Comparison of ENCODE assay signal across 8 cellular contexts in genomic region chr17:81711814-81712467, GRCh38. TPM values are rescaled to one million over a fixed set of nuclear protein-coding genes. Genes with fewer than 3 reads are reported as not detected.
DNase-seq lines count a peak whose midpoint lies in the region; ATAC-seq and TF ChIP-seq lines count a peak whose summit lies in the region.

Gene SLC25A10 (plus strand): TSS chr17:81712284. CDS start chr17:81712427, 143 bp downstream.

- peak within 1 kb of the TSS; percentile 23; the same call in 1 of the 2 replicates for H3K27ac ChIP-seq in ACC112 (ENCODE audit: low read depth, low read length)
- H3K27ac ChIP-seq in liver (ENCODE audit: low read depth in 1 of 2, low read length in 2 of 2): peak within 1 kb of the TSS; percentile 79 to 83

- peaks cover 28% of the 10 kb centered on the region for H3K4me1 Mint-ChIP-seq in activated CD4-positive, alpha-beta T cell treated with anti-CD3 and anti-CD28 coated beads, Interleukin-2, amount 10 ng/mL, durations not matched to agents 7 days and 5 days
- H3K4me1 Mint-ChIP-seq in dendritic cell treated with granulocyte-macrophage colony-stimulating factor and Interleukin-4, amounts not matched to agents 40 ng/mL and 50 ng/mL, for 4 days (ENCODE audit: low read depth): peaks cover 38% of the 10 kb centered on the region

- no peaks in the 10 kb centered on the region for H3K9me3 ChIP-seq in liver (ENCODE audit: control insufficient read depth in 4 of 4, low read length in 3 of 4)

- ATAC-seq in GM18867 (IDR thresholded peaks at IDR 0.05; ENCODE audit: unreplicated experiment): peak; percentile 60
- ATAC-seq in HG03280 (IDR thresholded peaks at IDR 0.05; ENCODE audit: unreplicated experiment): peak; percentile 75

- DNase-seq in NCI-H526 (lab: John Stamatoyannopoulos, UW): peak; percentile 62 to 91
- peak; percentile 83 for DNase-seq in activated CD4-positive, alpha-beta T cell treated with anti-CD3 and anti-CD28 coated beads, Interleukin-2, amount 10 ng/mL, durations not matched to agents 7 days and 5 days
- peak; percentile 71 for DNase-seq in stimulated activated CD4-positive, alpha-beta T cell treated with anti-CD3 and anti-CD28 coated beads, Interleukin-2, amount 100 ng/mL, for 4 hours (ENCODE audit: low read depth)

- POLR2A ChIA-PET in activated CD4-positive, alpha-beta T cell treated with anti-CD3 and anti-CD28 coated beads, Interleukin-2, amount 10 ng/mL, durations not matched to agents 7 days and 5 days (lab: Charles Lee): interaction anchor here (0.7 kb wide), 1 partner anchor 11 kb away, joined by 3 read pairs; no protein-coding TSS in a partner anchor

- peak within 1 kb of the TSS; percentile 81 for H3K4me3 Mint-ChIP-seq in activated CD4-positive, alpha-beta T cell treated with anti-CD3 and anti-CD28 coated beads, Interleukin-2, amount 10 ng/mL, durations not matched to agents 7 days and 5 days
- H3K4me3 Mint-ChIP-seq in dendritic cell treated with granulocyte-macrophage colony-stimulating factor and Interleukin-4, amounts not matched to agents 40 ng/mL and 50 ng/mL, for 4 days: peak within 1 kb of the TSS; percentile 73

- peak in 1 of 2 donors; percentile 25 for TF ChIP-seq RAD21 in liver (IDR thresholded peaks at IDR 0.05)

- H3K27me3 Mint-ChIP-seq in activated CD4-positive, alpha-beta T cell treated with anti-CD3 and anti-CD28 coated beads, Interleukin-2, amount 10 ng/mL, durations not matched to agents 7 days and 5 days: no peaks in the 10 kb centered on the region
- peaks cover 3% of the 10 kb centered on the region for H3K27me3 Mint-ChIP-seq in dendritic cell treated with granulocyte-macrophage colony-stimulating factor and Interleukin-4, amounts not matched to agents 40 ng/mL and 50 ng/mL, for 4 days

- peaks cover 5% of the 10 kb centered on the region for H3K36me3 Mint-ChIP-seq in activated CD4-positive, alpha-beta T cell treated with anti-CD3 and anti-CD28 coated beads, Interleukin-2, amount 10 ng/mL, durations not matched to agents 7 days and 5 days (ENCODE audit: low read depth)
- H3K36me3 Mint-ChIP-seq in dendritic cell treated with granulocyte-macrophage colony-stimulating factor and Interleukin-4, amounts not matched to agents 40 ng/mL and 50 ng/mL, for 4 days (ENCODE audit: low read depth): peaks cover 21% of the 10 kb centered on the region

- WGBS in liver: 1% methylated on average over 89 of the region's 89 CpGs

- CTCF ChIA-PET in activated CD4-positive, alpha-beta T cell treated with anti-CD3 and anti-CD28 coated beads, Interleukin-2, amount 10 ng/mL, durations not matched to agents 7 days and 5 days (lab: Charles Lee): interaction anchor here (0.6 to 1.4 kb wide), 2 partner anchors 33 to 194 kb away, joined by 3 to 4 read pairs; no protein-coding TSS in a partner anchor

- peak within 1 kb of the TSS; percentile 77 to 84 for H3K9ac ChIP-seq in liver (ENCODE audit: low read depth in 1 of 2, low read length in 2 of 2)

- intact Hi-C loops in dendritic cell treated with granulocyte-macrophage colony-stimulating factor and Interleukin-4, amounts not matched to agents 40 ng/mL and 50 ng/mL, for 4 days (cut with micrococcal nuclease): loop anchor here (1.0 kb wide), 1 partner anchor 9 kb away; the partner anchor contains the start of gene MRPL12

- H3K36me3 ChIP-seq in ACC112 (ENCODE audit: insufficient read depth, low read length): no peaks in the 10 kb centered on the region; the same call in 1 of the 2 replicates
- H3K36me3 ChIP-seq in liver (ENCODE audit: control insufficient read depth in 4 of 4, insufficient read depth in 3 of 4, low read depth in 1 of 4, low read length in 3 of 4): peaks cover 0 to 16% (median 8%) of the 10 kb centered on the region in 4 donors

- H3K4me1 ChIP-seq in ACC112 (ENCODE audit: control insufficient read depth, insufficient read depth, low read length, unreplicated experiment) (peaks cover 14% of the 10 kb centered on the region), liver (ENCODE audit: control insufficient read depth in 4 of 4, insufficient read depth in 4 of 4, low read length in 3 of 4) (peaks cover 18 to 50% (median 38%) of the 10 kb centered on the region in 4 donors)

- H3K79me2 ChIP-seq in ACC112 (ENCODE audit: control insufficient read depth, insufficient read depth, low read length, unreplicated experiment): peaks cover 4% of the 10 kb centered on the region

- H3K27me3 ChIP-seq in ACC112 (ENCODE audit: insufficient read depth, low read length) (no peaks in the 10 kb centered on the region), liver (ENCODE audit: control insufficient read depth in 4 of 4, insufficient read depth in 4 of 4, low read length in 3 of 4) (no peaks in the 10 kb centered on the region)

- no peak for TF ChIP-seq CTCF in liver (IDR thresholded peaks at IDR 0.05; ENCODE audit: low read depth, low read length, missing input control)

- no peaks in the 10 kb centered on the region for H3K9me3 Mint-ChIP-seq in activated CD4-positive, alpha-beta T cell treated with anti-CD3 and anti-CD28 coated beads, Interleukin-2, amount 10 ng/mL, durations not matched to agents 7 days and 5 days
- no peaks in the 10 kb centered on the region for H3K9me3 Mint-ChIP-seq in dendritic cell treated with granulocyte-macrophage colony-stimulating factor and Interleukin-4, amounts not matched to agents 40 ng/mL and 50 ng/mL, for 4 days

- peak within 1 kb of the TSS; percentile 95 for H3K4me3 ChIP-seq in ACC112 (ENCODE audit: low read depth, low read length)
- peak within 1 kb of the TSS; percentile 73 to 85 (median 74) for H3K4me3 ChIP-seq in liver (ENCODE audit: low read depth in 1 of 3, low read length in 3 of 3)

- peak within 1 kb of the TSS; percentile 89 for H2AFZ ChIP-seq in ACC112 (ENCODE audit: low read length, unreplicated experiment)

- peak within 1 kb of the TSS; percentile 90 for H3K27ac Mint-ChIP-seq in activated CD4-positive, alpha-beta T cell treated with anti-CD3 and anti-CD28 coated beads, Interleukin-2, amount 10 ng/mL, durations not matched to agents 7 days and 5 days
- H3K27ac Mint-ChIP-seq in dendritic cell treated with granulocyte-macrophage colony-stimulating factor and Interleukin-4, amounts not matched to agents 40 ng/mL and 50 ng/mL, for 4 days: peak within 1 kb of the TSS; percentile 56

TF ChIP-seq in liver, 16 proteins besides CTCF, POLR2A, EP300 and RAD21:
- peak; percentile 33 to 57 for TF ChIP-seq RXRA (IDR thresholded peaks at IDR 0.05)
- TF ChIP-seq FOXA2 (IDR thresholded peaks at IDR 0.05): peak; percentile 35
- TF ChIP-seq SP1 (IDR thresholded peaks at IDR 0.05): peak; percentile 73
- TF ChIP-seq REST (IDR thresholded peaks at IDR 0.05): peak; percentile 44
- peak in 1 of 2 donors; percentile 47 for TF ChIP-seq GABPA (IDR thresholded peaks at IDR 0.05 in 1 of 2, conservative IDR thresholded peaks at IDR 0.05 in 1 of 2)
- TF ChIP-seq HNF4A (conservative IDR thresholded peaks at IDR 0.05): peak; percentile 47 to 69
- no peak for TF ChIP-seq JUND (IDR thresholded peaks at IDR 0.05)
- peak; percentile 18 for TF ChIP-seq YY1 (IDR thresholded peaks at IDR 0.05)
- TF ChIP-seq ATF3 (IDR thresholded peaks at IDR 0.05): no peak

RNA-seq across cellular contexts. Expression of gene SLC25A10, which starts in this region (rescaled TPM):
- total RNA-seq in activated CD4-positive, alpha-beta T cell treated with anti-CD3 and anti-CD28 coated beads, Interleukin-2, amount 10 ng/mL, durations not matched to agents 7 days and 5 days: 10 to 100 TPM; 29.2 to 32.4 TPM
- total RNA-seq in liver: 10 to 100 TPM; 19.8 to 54.6 TPM
- polyA plus RNA-seq in liver: 10 to 100 TPM; 36.7 to 51.2 TPM

Comparison
In these comparisons a context has a peak if more than half of its experiments do, and no peak if none do; other contexts are left out.
1. Peak in every context shown above with its lines: DNase-seq, ATAC-seq, H3K4me3 ChIP-seq and H3K27ac ChIP-seq.